8 cellular contexts compared by ENCODE assay signal in genomic region chr18:75209952-75210261, GRCh38. TPM values are rescaled to one million over a fixed set of nuclear protein-coding genes. Genes with fewer than 3 reads are reported as not detected.
DNase-seq lines count a peak whose midpoint lies in the region; ATAC-seq and TF ChIP-seq lines count a peak whose summit lies in the region.

No MANE protein-coding gene starts in this region.

- intact Hi-C loops in PC-3 (cut with micrococcal nuclease): loop anchor here (1.0 to 5.0 kb wide), 4 partner anchors 37 to 558 kb away; no protein-coding TSS in a partner anchor
- intact Hi-C loops in psoas muscle (cut with DNase I): loop anchor here (5.0 kb wide), 1 partner anchor 37 kb away; no protein-coding TSS in a partner anchor

- H3K4me1 ChIP-seq in PC-3 (ENCODE audit: insufficient read depth, low read length) (peaks cover 38% of the 10 kb centered on the region), psoas muscle (peaks cover 50% of the 10 kb centered on the region)

- peak overlapping the region; percentile 92 for H2AFZ ChIP-seq in PC-3 (ENCODE audit: low read length)

- POLR2A ChIA-PET in PC-3 (lab: Charles Lee; ENCODE audit: unreplicated experiment): no interaction called here

- no peak for ATAC-seq in PC-3
- ATAC-seq in psoas muscle: no peak
- ATAC-seq in omental fat pad (ENCODE audit: low FRiP score): no peak
- ATAC-seq in HG03095 (IDR thresholded peaks at IDR 0.05; ENCODE audit: unreplicated experiment): no peak

- WGBS in psoas muscle, 3 donors: 0% methylated on average over 8 of the region's 8 CpGs

- TF ChIP-seq CTCF in PC-3 (conservative IDR thresholded peaks at IDR 0.05; ENCODE audit: low read depth, low read length): no peak
- TF ChIP-seq CTCF in psoas muscle (IDR thresholded peaks at IDR 0.05): no peak
- TF ChIP-seq CTCF in omental fat pad (IDR thresholded peaks at IDR 0.05): no peak

- H3K9me2 ChIP-seq in PC-3 (replicated peaks; ENCODE audit: low read length): no peaks in the 10 kb centered on the region

- H3K9ac ChIP-seq in PC-3 (ENCODE audit: low read length): peak overlapping the region; percentile 81

- H4K20me1 ChIP-seq in PC-3 (ENCODE audit: low read length): 0 out of 2 replicates have a peak, but pooled peaks cover 8% of the 10 kb centered on the region

- H3K36me3 ChIP-seq in PC-3 (ENCODE audit: low read depth, low read length): no peaks in the 10 kb centered on the region
- no peaks in the 10 kb centered on the region for H3K36me3 ChIP-seq in psoas muscle (ENCODE audit: insufficient read depth in 1 of 2, low read depth in 1 of 2)

- H3K27me3 ChIP-seq in PC-3 (ENCODE audit: low read length) (no peaks in the 10 kb centered on the region), psoas muscle (ENCODE audit: insufficient read depth in 3 of 3, low read length in 2 of 3) (no peaks in the 10 kb centered on the region)

- no peaks in the 10 kb centered on the region for H3K9me3 ChIP-seq in PC-3 (ENCODE audit: low read length)
- no peaks in the 10 kb centered on the region for H3K9me3 ChIP-seq in psoas muscle

- H3K4me3 ChIP-seq in PC-3 (ENCODE audit: low read length): peak overlapping the region; percentile 92
- peak overlapping the region; percentile 87 for H3K4me3 ChIP-seq in psoas muscle

- peaks cover 9% of the 10 kb centered on the region for H3F3A ChIP-seq in PC-3 (ENCODE audit: low read length, unreplicated experiment)

- DNase-seq in NCI-H526 (lab: John Stamatoyannopoulos, UW) (peak; percentile 46 to 70), NCI-H526 treated with DMSO at 0.1 percent for 48 hours (lab: John Stamatoyannopoulos, UW) (no peak), PC-3 (no peak), epithelial cell of prostate (ENCODE audit: low read depth, low spot score) (no peak), psoas muscle (no peak), omental fat pad (ENCODE audit: low spot score) (no peak), NCI-H187 treated with DMSO at 0.1 percent for 48 hours (lab: John Stamatoyannopoulos, UW) (no peak)

- H3K79me2 ChIP-seq in PC-3 (ENCODE audit: low read length): peaks cover 59% of the 10 kb centered on the region

- TSS peak; percentile 12 for BruUV-seq in PC-3 (replicated peaks; lab: Mats Ljungman, UMichigan)

- CTCF ChIA-PET in PC-3 (lab: Charles Lee): interaction anchor here (0.6 to 1.1 kb wide), 2 partner anchors 38 to 312 kb away, joined by 3 to 8 read pairs; no protein-coding TSS in a partner anchor

- H3K4me2 ChIP-seq in PC-3 (ENCODE audit: low read length): peak overlapping the region; percentile 92

- H3K27ac ChIP-seq in PC-3 (ENCODE audit: low read length) (peak overlapping the region; percentile 89), epithelial cell of prostate (peak overlapping the region; percentile 96), psoas muscle (peak overlapping the region; percentile 99)

RNA-seq across cellular contexts. Expression of gene TSHZ1, which starts 0.7 kb away (rescaled TPM):
- total RNA-seq in PC-3 (2014; rRNA removed) (5.6 and 7.5 TPM in 2 replicates), psoas muscle (1 to 10 TPM; 7.8 to 9.9 (median 9.8) TPM), omental fat pad (10 to 100 TPM; 11.6 to 18.4 (median 13.7) TPM)
- polyA plus RNA-seq in psoas muscle: 10 to 100 TPM in 1 of 3 donors, 1 to 10 TPM in 2; 2.0 to 10.5 (median 3.2) TPM

RNA-seq across cellular contexts. Expression of gene PTGR3, which starts 1.0 kb away (rescaled TPM):
- 8.2 and 8.3 TPM in 2 replicates for total RNA-seq in PC-3 (2014; rRNA removed)
- 10 to 100 TPM; 29.0 to 66.4 (median 52.8) TPM for total RNA-seq in psoas muscle
- polyA plus RNA-seq in psoas muscle: 10 to 100 TPM; 20.6 to 31.7 (median 23.6) TPM
- 10 to 100 TPM; 16.9 to 24.3 (median 21.1) TPM for total RNA-seq in omental fat pad

Comparison
In these comparisons a context has a peak if more than half of its experiments do, and no peak if none do; other contexts are left out.
1. DNase-seq: peak in NCI-H526 (2 of 2); none in NCI-H526 treated with DMSO at 0.1 percent for 48 hours (single experiment), PC-3 (single experiment), epithelial cell of prostate (single experiment), psoas muscle (0 of 2), omental fat pad (single experiment) and NCI-H187 treated with DMSO at 0.1 percent for 48 hours (single experiment).
2. Peak in every context shown above with its lines, with median percentiles within 50 percentile points of each other: H3K27ac ChIP-seq.